Comparison of ENCODE assay signal across 10 cellular contexts in genomic region chr3:172203522-172204258, GRCh38.
DNase-seq lines count a peak whose midpoint lies in the region; ATAC-seq and TF ChIP-seq lines count a peak whose summit lies in the region.
"Had no signal": no experiment of that assay in that cellular context is flagged by ENCODE, and none has a peak within 500 bp of the region (broad histone marks: within the 10 kb centered on the region; RNA-seq: fewer than 3 reads in every experiment).

No MANE protein-coding gene starts in this region.

- DNase-seq in NCI-H2029 treated with DMSO at 0.1 percent for 48 hours (lab: John Stamatoyannopoulos, UW), result peak; percentile 96
- DNase-seq in breast epithelium (ENCODE audit: low spot score in 2 of 2), result no peak
- DNase-seq in right lobe of liver, result peak; percentile 40 to 60 (median 56)
- DNase-seq in activated T-helper 2 cell treated with anti-CD3 and anti-CD28 coated beads, Interferon-gamma antibody, Interleukin-2, Interleukin-4, amounts not matched to agents 10 μg/mL and 5 μg/mL and 100 μg/mL, durations not matched to agents 14 hours and 24 hours and 36 hours (ENCODE audit: low spot score), result no peak
- DNase-seq in activated CD8-positive, alpha-beta T cell treated with anti-CD3 and anti-CD28 coated beads, Interleukin-2, amount 10 ng/mL, durations not matched to agents 7 days and 5 days, result no peak
- no peak for DNase-seq in SK-N-DZ (ENCODE audit: low spot score)
- DNase-seq: effector CD8-positive, alpha-beta T cell had no signal

- TF ChIP-seq POLR2A in breast epithelium (IDR thresholded peaks at IDR 0.05) (no peak), right lobe of liver (IDR thresholded peaks at IDR 0.05) (no peak)

- peak; percentile 74 to 95 (median 90) for ATAC-seq in right lobe of liver
- no peak for ATAC-seq in activated CD8-positive, alpha-beta T cell treated with anti-CD3 and anti-CD28 coated beads, Interleukin-2, amount 10 ng/mL, durations not matched to agents 7 days and 5 days
- ATAC-seq in HG03045 (IDR thresholded peaks at IDR 0.05; ENCODE audit: unreplicated experiment), result no peak

- peak overlapping the region in 1 of 5 donors; percentile 64 for H3K9ac ChIP-seq in subcutaneous abdominal adipose tissue (ENCODE audit: low read length in 5 of 5)

- H3K27ac ChIP-seq in breast epithelium (peak overlapping the region; percentile 62 to 72), right lobe of liver (peak overlapping the region in 2 of 3 donors; percentile 57 to 80), subcutaneous abdominal adipose tissue (ENCODE audit: low read depth, low read length) (peak overlapping the region; percentile 69)

- H3K9me3 Mint-ChIP-seq in activated T-helper 2 cell treated with anti-CD3 and anti-CD28 coated beads, Interferon-gamma antibody, Interleukin-2, Interleukin-4, amounts not matched to agents 10 μg/mL and 5 μg/mL and 100 μg/mL, durations not matched to agents 14 hours and 24 hours and 36 hours, result peaks cover 35% of the 10 kb centered on the region
- peaks cover 13% of the 10 kb centered on the region for H3K9me3 Mint-ChIP-seq in activated CD8-positive, alpha-beta T cell treated with anti-CD3 and anti-CD28 coated beads, Interleukin-2, amount 10 ng/mL, durations not matched to agents 7 days and 5 days (ENCODE audit: insufficient read depth)

- H3K4me3 Mint-ChIP-seq in activated T-helper 2 cell treated with anti-CD3 and anti-CD28 coated beads, Interferon-gamma antibody, Interleukin-2, Interleukin-4, amounts not matched to agents 10 μg/mL and 5 μg/mL and 100 μg/mL, durations not matched to agents 14 hours and 24 hours and 36 hours (ENCODE audit: low read depth), result no peak overlapping the region
- no peak overlapping the region for H3K4me3 Mint-ChIP-seq in activated CD8-positive, alpha-beta T cell treated with anti-CD3 and anti-CD28 coated beads, Interleukin-2, amount 10 ng/mL, durations not matched to agents 7 days and 5 days
- H3K4me3 Mint-ChIP-seq: T-helper 2 cell treated with Interferon-gamma antibody and Interleukin-4, amounts not matched to agents 5 μg/mL and 100 μg/mL, for 36 hours had no signal

- no peaks in the 10 kb centered on the region for H3K27me3 Mint-ChIP-seq in activated T-helper 2 cell treated with anti-CD3 and anti-CD28 coated beads, Interferon-gamma antibody, Interleukin-2, Interleukin-4, amounts not matched to agents 10 μg/mL and 5 μg/mL and 100 μg/mL, durations not matched to agents 14 hours and 24 hours and 36 hours (ENCODE audit: low read depth)
- no peaks in the 10 kb centered on the region for H3K27me3 Mint-ChIP-seq in activated CD8-positive, alpha-beta T cell treated with anti-CD3 and anti-CD28 coated beads, Interleukin-2, amount 10 ng/mL, durations not matched to agents 7 days and 5 days (ENCODE audit: low read depth)

- no peaks in the 10 kb centered on the region for H3K9me3 ChIP-seq in breast epithelium
- H3K9me3 ChIP-seq in right lobe of liver, result no peaks in the 10 kb centered on the region
- no peaks in the 10 kb centered on the region for H3K9me3 ChIP-seq in subcutaneous abdominal adipose tissue (ENCODE audit: control insufficient read depth in 5 of 5, low read length in 5 of 5)

- H3K4me3 ChIP-seq in breast epithelium (no peak overlapping the region), right lobe of liver (peak overlapping the region in 1 of 3 donors; percentile 6), subcutaneous abdominal adipose tissue (ENCODE audit: low read depth in 1 of 5, low read length in 5 of 5) (no peak overlapping the region)

- no peak for TF ChIP-seq CTCF in breast epithelium (IDR thresholded peaks at IDR 0.05)
- TF ChIP-seq CTCF in right lobe of liver (IDR thresholded peaks at IDR 0.05), result no peak

- H3K27me3 ChIP-seq in breast epithelium (no peaks in the 10 kb centered on the region), right lobe of liver (no peaks in the 10 kb centered on the region), subcutaneous abdominal adipose tissue (ENCODE audit: control insufficient read depth in 5 of 5, insufficient read depth in 4 of 5, low read length in 5 of 5) (no peaks in the 10 kb centered on the region)

- CTCF ChIA-PET in activated CD8-positive, alpha-beta T cell treated with anti-CD3 and anti-CD28 coated beads, Interleukin-2, amount 10 ng/mL, durations not matched to agents 7 days and 5 days (lab: Charles Lee), result no interaction called here

- WGBS in right lobe of liver (ENCODE audit: insufficient coverage, low coverage, low lambda C conversion rate, missing lambda C conversion rate), result 25% methylated on average over 9 of the region's 9 CpGs

- peaks cover 0 to 5% of the 10 kb centered on the region in 2 donors for H3K4me1 ChIP-seq in breast epithelium
- peaks cover 0 to 45% (median 24%) of the 10 kb centered on the region in 4 donors for H3K4me1 ChIP-seq in right lobe of liver
- peaks cover 2 to 43% (median 40%) of the 10 kb centered on the region in 5 donors for H3K4me1 ChIP-seq in subcutaneous abdominal adipose tissue (ENCODE audit: control insufficient read depth in 5 of 5, insufficient read depth in 5 of 5, low read length in 5 of 5)

- peaks cover 36% of the 10 kb centered on the region for H3K36me3 Mint-ChIP-seq in activated T-helper 2 cell treated with anti-CD3 and anti-CD28 coated beads, Interferon-gamma antibody, Interleukin-2, Interleukin-4, amounts not matched to agents 10 μg/mL and 5 μg/mL and 100 μg/mL, durations not matched to agents 14 hours and 24 hours and 36 hours (ENCODE audit: low read depth)
- H3K36me3 Mint-ChIP-seq in activated CD8-positive, alpha-beta T cell treated with anti-CD3 and anti-CD28 coated beads, Interleukin-2, amount 10 ng/mL, durations not matched to agents 7 days and 5 days (ENCODE audit: low read depth), result peaks cover 3% of the 10 kb centered on the region

- no peak overlapping the region for H3K27ac Mint-ChIP-seq in activated T-helper 2 cell treated with anti-CD3 and anti-CD28 coated beads, Interferon-gamma antibody, Interleukin-2, Interleukin-4, amounts not matched to agents 10 μg/mL and 5 μg/mL and 100 μg/mL, durations not matched to agents 14 hours and 24 hours and 36 hours
- no peak overlapping the region for H3K27ac Mint-ChIP-seq in activated CD8-positive, alpha-beta T cell treated with anti-CD3 and anti-CD28 coated beads, Interleukin-2, amount 10 ng/mL, durations not matched to agents 7 days and 5 days
- H3K27ac Mint-ChIP-seq: T-helper 2 cell treated with Interferon-gamma antibody and Interleukin-4, amounts not matched to agents 5 μg/mL and 100 μg/mL, for 36 hours had no signal

- POLR2A ChIA-PET in activated CD8-positive, alpha-beta T cell treated with anti-CD3 and anti-CD28 coated beads, Interleukin-2, amount 10 ng/mL, durations not matched to agents 7 days and 5 days (lab: Charles Lee), result interaction anchor here (0.8 kb wide), 1 partner anchor 42 kb away, joined by 4 read pairs; no protein-coding TSS in a partner anchor

- no peaks in the 10 kb centered on the region for H3K36me3 ChIP-seq in breast epithelium
- no peaks in the 10 kb centered on the region for H3K36me3 ChIP-seq in right lobe of liver
- H3K36me3 ChIP-seq in subcutaneous abdominal adipose tissue (ENCODE audit: control insufficient read depth in 5 of 5, insufficient read depth in 5 of 5, low read length in 5 of 5), result no peaks in the 10 kb centered on the region

- intact Hi-C loops in breast epithelium (cut with DNase I; ENCODE audit: low total_unique reads), result no loop called here
- intact Hi-C loops in right lobe of liver (cut with DNase I), result no loop called here
- intact Hi-C loops in activated T-helper 2 cell treated with anti-CD3 and anti-CD28 coated beads, Interferon-gamma antibody, Interleukin-2, Interleukin-4, amounts not matched to agents 10 μg/mL and 5 μg/mL and 100 μg/mL, durations not matched to agents 14 hours and 24 hours and 36 hours (cut with micrococcal nuclease), result no loop called here

- H3K4me1 Mint-ChIP-seq in activated T-helper 2 cell treated with anti-CD3 and anti-CD28 coated beads, Interferon-gamma antibody, Interleukin-2, Interleukin-4, amounts not matched to agents 10 μg/mL and 5 μg/mL and 100 μg/mL, durations not matched to agents 14 hours and 24 hours and 36 hours (ENCODE audit: low read depth), result peaks cover 26% of the 10 kb centered on the region
- no peaks in the 10 kb centered on the region for H3K4me1 Mint-ChIP-seq in activated CD8-positive, alpha-beta T cell treated with anti-CD3 and anti-CD28 coated beads, Interleukin-2, amount 10 ng/mL, durations not matched to agents 7 days and 5 days (ENCODE audit: low read depth)

Comparison
In these comparisons a context has a peak if more than half of its experiments do, and no peak if none do; other contexts are left out.
1. DNase-seq: peak in NCI-H2029 treated with DMSO at 0.1 percent for 48 hours (single experiment) and right lobe of liver (3 of 3); none in breast epithelium (0 of 2), activated T-helper 2 cell treated with anti-CD3 and anti-CD28 coated beads, Interferon-gamma antibody, Interleukin-2, Interleukin-4, amounts not matched to agents 10 μg/mL and 5 μg/mL and 100 μg/mL, durations not matched to agents 14 hours and 24 hours and 36 hours (single experiment), activated CD8-positive, alpha-beta T cell treated with anti-CD3 and anti-CD28 coated beads, Interleukin-2, amount 10 ng/mL, durations not matched to agents 7 days and 5 days (single experiment) and SK-N-DZ (single experiment).
2. ATAC-seq: peak in right lobe of liver (4 of 4); none in activated CD8-positive, alpha-beta T cell treated with anti-CD3 and anti-CD28 coated beads, Interleukin-2, amount 10 ng/mL, durations not matched to agents 7 days and 5 days (single experiment) and HG03045 (single experiment).
3. Peak in every context shown above with its lines, with median percentiles within 50 percentile points of each other: H3K27ac ChIP-seq.